ENCODE assay signal across 8 cellular contexts in the genomic region with DNA sequence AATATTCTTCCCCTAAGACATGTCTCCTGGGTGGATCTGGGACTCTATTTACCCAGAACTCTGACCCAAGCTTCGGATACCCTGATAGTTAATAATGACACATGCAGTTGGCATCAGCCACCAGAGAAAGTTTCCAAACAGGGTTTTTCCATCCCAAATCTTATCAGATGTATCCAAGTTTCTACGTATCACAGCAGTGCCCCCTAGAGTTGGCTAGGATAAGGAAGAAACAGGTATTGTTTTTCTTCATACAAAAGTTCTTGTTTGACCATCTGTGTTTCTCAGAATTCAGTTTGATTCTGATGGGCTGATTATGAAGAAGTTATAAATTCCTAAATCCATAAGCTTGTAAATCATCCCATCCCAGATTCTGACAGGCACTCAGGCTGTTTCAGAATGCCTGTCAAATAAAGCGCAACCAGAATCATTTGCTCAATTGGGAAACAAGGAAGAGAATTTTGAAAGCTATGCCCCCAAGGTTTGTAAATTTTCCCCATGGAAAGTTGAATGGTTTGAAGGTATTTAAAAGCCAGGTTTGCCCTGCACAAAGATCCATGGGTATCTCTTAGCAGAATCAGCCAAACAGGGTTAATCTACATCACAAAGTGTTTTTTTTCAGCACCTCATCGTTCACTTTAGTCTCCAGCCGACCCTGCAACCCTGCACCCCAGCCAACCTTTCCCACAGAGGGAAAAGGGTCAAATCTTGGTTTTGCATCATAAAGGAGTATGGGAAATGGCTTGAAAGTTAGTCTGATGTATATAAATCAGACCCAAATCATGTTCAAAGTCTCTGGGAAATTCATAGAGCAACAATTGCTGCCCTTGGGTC. TPM values are rescaled to one million over a fixed set of nuclear protein-coding genes. Genes with fewer than 3 reads are reported as not detected.
DNase-seq lines count a peak whose midpoint lies in the region; ATAC-seq, FAIRE-seq and TF ChIP-seq lines count a peak whose summit lies in the region.

No MANE protein-coding gene starts in this region.

- no peak for FAIRE-seq in HTR-8/SVneo (lab: Jason Lieb, UNC)

- H3K9me3 ChIP-seq in colonic mucosa = no peaks in the 10 kb centered on the region

- H3K27me3 ChIP-seq in brain microvascular endothelial cell (replicated peaks) (no peaks in the 10 kb centered on the region), colonic mucosa (no peaks in the 10 kb centered on the region)

- no peak overlapping the region for H3K9ac ChIP-seq in colonic mucosa (ENCODE audit: low read depth in 2 of 2, low read length in 2 of 2)

- in situ Hi-C loops in brain microvascular endothelial cell (cut with HindIII; ENCODE audit: low pct_ligation_motif_present, low sequenced_read_pairs) = no loop called here

- no peak overlapping the region for H3K27ac ChIP-seq in brain microvascular endothelial cell
- H3K27ac ChIP-seq in colonic mucosa = no peak overlapping the region

- H3K4me3 ChIP-seq in brain microvascular endothelial cell (ENCODE audit: low read depth, low read length) (no peak overlapping the region), colonic mucosa (no peak overlapping the region)

- TF ChIP-seq CTCF in brain microvascular endothelial cell (IDR thresholded peaks at IDR 0.05; ENCODE audit: low read depth, low read length, missing control alignments) = peak; percentile 47
- no peak for TF ChIP-seq CTCF in colonic mucosa (IDR thresholded peaks at IDR 0.05)

- no peak for ATAC-seq in GM21529 (IDR thresholded peaks at IDR 0.05; ENCODE audit: unreplicated experiment)

- H3K4me1 ChIP-seq in colonic mucosa = no peaks in the 10 kb centered on the region

- intact Hi-C loops in colonic mucosa (cut with DNase I) = no loop called here

- DNase-seq in EL (peak; percentile 10), HTR-8/SVneo (ENCODE audit: insufficient read length, low spot score) (peak; percentile 10), brain microvascular endothelial cell (peak; percentile 2), midbrain (lab: John Stamatoyannopoulos, UW) (peak; percentile 33), ecto neural progenitor cell (ENCODE audit: low spot score) (no peak), NCI-H2107 treated with DMSO at 0.1 percent for 48 hours (lab: John Stamatoyannopoulos, UW; ENCODE audit: unreplicated experiment) (no peak), colonic mucosa (no peak)

- no peaks in the 10 kb centered on the region for H3K36me3 ChIP-seq in brain microvascular endothelial cell (replicated peaks)
- H3K36me3 ChIP-seq in colonic mucosa = no peaks in the 10 kb centered on the region

RNA-seq across cellular contexts. Expression of a gene that starts 47.4 kb away (rescaled TPM):
- 1 to 10 TPM; 1.1 to 1.3 TPM for total RNA-seq in colonic mucosa

Comparison
In these comparisons a context has a peak if more than half of its experiments do, and no peak if none do; other contexts are left out.
1. DNase-seq: peak in EL (single experiment), HTR-8/SVneo (single experiment), brain microvascular endothelial cell (single experiment) and midbrain (single experiment); none in ecto neural progenitor cell (single experiment), NCI-H2107 treated with DMSO at 0.1 percent for 48 hours (single experiment) and colonic mucosa (single experiment).